In genomic region chr6:35468980-35469710, GRCh38 we compare ENCODE assay signal across 6 cellular contexts. TPM values are rescaled to one million over a fixed set of nuclear protein-coding genes. Genes with fewer than 3 reads are reported as not detected.
DNase-seq lines count a peak whose midpoint lies in the region; ATAC-seq and TF ChIP-seq lines count a peak whose summit lies in the region.

No MANE protein-coding gene starts in this region.

- ATAC-seq in GM21786 (IDR thresholded peaks at IDR 0.05; ENCODE audit: unreplicated experiment) (peak; percentile 15), WTC11 (no peak), left lung (peak; percentile 31), GM19351 (IDR thresholded peaks at IDR 0.05; ENCODE audit: unreplicated experiment) (no peak)

- peaks cover 0 to 63% of the 10 kb centered on the region in 2 donors for H3K36me3 ChIP-seq in left lung

- DNase-seq in WTC11 (ENCODE audit: low spot score) (no peak), left lung (peak in 1 of 2 donors; percentile 85), EL (no peak), NCI-H1092 (lab: John Stamatoyannopoulos, UW) (no peak)

- H3K27me3 ChIP-seq in left lung: no peaks in the 10 kb centered on the region

- no peaks in the 10 kb centered on the region for H3K9me3 ChIP-seq in left lung

- H3K27ac ChIP-seq in left lung: peak overlapping the region; percentile 87 to 89

- H3K4me3 Mint-ChIP-seq in WTC11: peak overlapping the region; percentile 95

- peaks cover 13% of the 10 kb centered on the region for H3K27me3 Mint-ChIP-seq in WTC11 (ENCODE audit: low read depth)

- peaks cover 56% of the 10 kb centered on the region for H3K36me3 Mint-ChIP-seq in WTC11

- H3K4me1 ChIP-seq in left lung: peaks cover 15 to 43% of the 10 kb centered on the region in 2 donors

- H3K4me3 ChIP-seq in left lung: peak overlapping the region; percentile 81 to 90

- CTCF ChIA-PET in WTC11 (lab: Charles Lee): interaction anchor here (1.5 to 2.6 kb wide), 7 partner anchors 9 to 166 kb away, joined by 5 to 12 read pairs (median 8); partner anchors contain the start of genes FANCE and TEAD3

- H3K4me1 Mint-ChIP-seq in WTC11: peaks cover 47% of the 10 kb centered on the region

- intact Hi-C loops in left lung (cut with DNase I): no loop called here

- H3K27ac Mint-ChIP-seq in WTC11: peak overlapping the region; percentile 97

- TF ChIP-seq CTCF in WTC11 (IDR thresholded peaks at IDR 0.05) (no peak), left lung (IDR thresholded peaks at IDR 0.05) (no peak)

- POLR2A ChIA-PET in WTC11 (lab: Charles Lee): interaction anchor here (0.6 to 7.9 kb wide), 8 partner anchors 11 to 196 kb away, joined by 3 to 54 read pairs (median 6); partner anchors contain the start of gene TEAD3

- H3K9me3 Mint-ChIP-seq in WTC11: no peaks in the 10 kb centered on the region

TF ChIP-seq in WTC11, 78 proteins besides CTCF, POLR2A, EP300 and RAD21 (continues in another document):
- TF ChIP-seq ATF3 (CRISPR knock-in tag; conservative IDR thresholded peaks at IDR 0.05) (no peak), SMAD4 (CRISPR knock-in tag; IDR thresholded peaks at IDR 0.05) (0 out of 2 replicates have a peak, but pooled peaks have one; percentile 1), ZNF219 (CRISPR knock-in tag; IDR thresholded peaks at IDR 0.05; ENCODE audit: borderline replicate concordance) (no peak), EMX1 (CRISPR knock-in tag; IDR thresholded peaks at IDR 0.05) (no peak), SMAD3 (CRISPR knock-in tag; IDR thresholded peaks at IDR 0.05; ENCODE audit: borderline replicate concordance) (no peak), FOXP4 (CRISPR knock-in tag; IDR thresholded peaks at IDR 0.05) (no peak), PREB (CRISPR knock-in tag; IDR thresholded peaks at IDR 0.05; ENCODE audit: borderline replicate concordance) (no peak), ZNF416 (CRISPR knock-in tag; IDR thresholded peaks at IDR 0.05) (no peak), CREM (CRISPR knock-in tag; IDR thresholded peaks at IDR 0.05) (no peak), PRDM15 (CRISPR knock-in tag; IDR thresholded peaks at IDR 0.05) (no peak), NR2C2 (CRISPR knock-in tag; IDR thresholded peaks at IDR 0.05) (0 out of 2 replicates have a peak, but pooled peaks have one; percentile 10), FOXK1 (CRISPR knock-in tag; IDR thresholded peaks at IDR 0.05) (0 out of 2 replicates have a peak, but pooled peaks have one; percentile 33), ZBTB43 (CRISPR knock-in tag; IDR thresholded peaks at IDR 0.05) (peak; percentile 69; the same call in 1 of the 2 replicates), ZNF512 (CRISPR knock-in tag; IDR thresholded peaks at IDR 0.05; ENCODE audit: borderline replicate concordance) (no peak)

RNA-seq across cellular contexts. Expression of gene RPL10A, which starts 0.9 kb away (rescaled TPM):
- total RNA-seq in WTC11 (2021) (1,829 to 2,044 TPM (median 2,031 TPM) in 3 replicates), left lung (1,000 to 10,000 TPM in 1 of 2 donors, 100 to 1,000 TPM in 1; 858 to 1,030 TPM)

RNA-seq across cellular contexts. Expression of gene FANCE, which starts 17.0 kb away (rescaled TPM):
- total RNA-seq in WTC11 (2021): 15.7 to 22.3 TPM (median 17.6 TPM) in 3 replicates
- total RNA-seq in left lung: 1 to 10 TPM; 5.4 to 7.9 TPM

RNA-seq across cellular contexts. Expression of gene TEAD3, which starts 27.7 kb away (rescaled TPM):
- total RNA-seq in WTC11 (2021) (32.0 to 34.3 TPM (median 33.9 TPM) in 3 replicates), left lung (10 to 100 TPM; 18.1 to 22.4 TPM)

RNA-seq across cellular contexts. Expression of gene TULP1, which starts 43.6 kb away (rescaled TPM):
- 2.9 to 4.3 TPM (median 3.4 TPM) in 3 replicates for total RNA-seq in WTC11 (2021)
- total RNA-seq in left lung: not detected

Comparison
In these comparisons a context has a peak if more than half of its experiments do, and no peak if none do; other contexts are left out.
1. ATAC-seq: peak in GM21786 (single experiment) and left lung (single experiment); none in WTC11 (single experiment) and GM19351 (single experiment).